In the genomic region with DNA sequence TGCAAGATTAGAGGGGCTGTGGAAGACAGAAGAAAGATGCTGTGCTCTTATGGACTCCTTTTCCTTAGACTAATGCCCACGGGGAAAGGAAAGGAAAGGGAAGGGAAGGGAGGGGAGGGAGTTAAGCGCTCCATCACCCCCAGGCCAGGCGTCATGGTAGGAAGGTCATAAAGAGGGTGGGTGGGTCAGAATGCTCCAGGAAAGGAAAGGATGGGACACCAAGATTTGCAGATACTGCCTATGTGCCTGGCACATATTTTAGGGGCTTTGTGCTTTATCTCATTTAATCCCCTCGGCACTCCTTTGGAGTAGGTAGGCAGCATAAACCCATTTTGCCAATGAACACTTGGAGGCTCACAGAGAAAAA, we compare ENCODE assay signal across 9 cellular contexts.
DNase-seq lines count a peak whose midpoint lies in the region; ATAC-seq and TF ChIP-seq lines count a peak whose summit lies in the region.
"Had no signal": no experiment of that assay in that cellular context is flagged by ENCODE, and none has a peak within 500 bp of the region (broad histone marks: within the 10 kb centered on the region; RNA-seq: fewer than 3 reads in every experiment).

No MANE protein-coding gene starts in this region.

- H3K9ac ChIP-seq in muscle layer of colon (ENCODE audit: low read length): no peak overlapping the region

- no peak overlapping the region for H3K27ac ChIP-seq in muscle layer of colon (ENCODE audit: low read depth, low read length)

- H3K27me3 ChIP-seq in muscle layer of colon (ENCODE audit: control insufficient read depth in 1 of 2, insufficient read depth in 2 of 2, low read length in 2 of 2): no peaks in the 10 kb centered on the region

- DNase-seq in stimulated activated naive CD8-positive, alpha-beta T cell treated with anti-CD3 and anti-CD28 coated beads, Interleukin-15, amount 100 ng/mL, for 72 hours: no peak
- DNase-seq in stimulated activated naive CD8-positive, alpha-beta T cell treated with anti-CD3 and anti-CD28 coated beads, Interleukin-15, Interleukin-2, amounts not matched to agents 100 U/mL and 50 U/mL, for 24 hours: no peak
- DNase-seq in choroid plexus epithelial cell (ENCODE audit: low read depth) (no peak), KG1 (lab: John Stamatoyannopoulos, UW) (no peak), superior temporal gyrus (ENCODE audit: extremely low spot score) (no peak), COLO829 (ENCODE audit: low spot score) (no peak), kidney tubule cell (ENCODE audit: low spot score) (no peak)

- no peak overlapping the region for H3K27ac Mint-ChIP-seq in stimulated activated naive CD8-positive, alpha-beta T cell treated with anti-CD3 and anti-CD28 coated beads, Interleukin-15, amount 100 ng/mL, for 72 hours

- H3K4me3 ChIP-seq in choroid plexus epithelial cell (ENCODE audit: low read depth, low read length) (peak overlapping the region; percentile 54), muscle layer of colon (ENCODE audit: low read depth in 1 of 2, low read length in 2 of 2) (peak overlapping the region; percentile 55 to 59)

- H3K4me3 Mint-ChIP-seq in stimulated activated naive CD8-positive, alpha-beta T cell treated with anti-CD3 and anti-CD28 coated beads, Interleukin-15, amount 100 ng/mL, for 72 hours: peak overlapping the region; percentile 74 to 86

- peaks cover 6% of the 10 kb centered on the region for H3K27me3 Mint-ChIP-seq in stimulated activated naive CD8-positive, alpha-beta T cell treated with anti-CD3 and anti-CD28 coated beads, Interleukin-15, amount 100 ng/mL, for 72 hours
- H3K27me3 Mint-ChIP-seq: activated naive CD8-positive, alpha-beta T cell had no signal

- no peak for TF ChIP-seq CTCF in choroid plexus epithelial cell (conservative IDR thresholded peaks at IDR 0.05; ENCODE audit: low read depth, low read length)

- no peaks in the 10 kb centered on the region for H3K9me3 ChIP-seq in muscle layer of colon (ENCODE audit: low read length)

- no peak for ATAC-seq in stimulated activated naive CD8-positive, alpha-beta T cell treated with anti-CD3 and anti-CD28 coated beads, Interleukin-15, amount 100 ng/mL, for 72 hours
- no peak for ATAC-seq in stimulated activated naive CD8-positive, alpha-beta T cell treated with anti-CD3 and anti-CD28 coated beads, Interleukin-15, Interleukin-2, amounts not matched to agents 100 U/mL and 50 U/mL, for 24 hours

- peaks cover 0 to 8% of the 10 kb centered on the region in 2 donors for H3K9me3 Mint-ChIP-seq in stimulated activated naive CD8-positive, alpha-beta T cell treated with anti-CD3 and anti-CD28 coated beads, Interleukin-15, amount 100 ng/mL, for 72 hours

- H3K4me1 Mint-ChIP-seq in stimulated activated naive CD8-positive, alpha-beta T cell treated with anti-CD3 and anti-CD28 coated beads, Interleukin-15, amount 100 ng/mL, for 72 hours: peaks cover 40% of the 10 kb centered on the region

- H3K4me1 ChIP-seq in muscle layer of colon (ENCODE audit: insufficient read depth, low read length): peaks cover 18% of the 10 kb centered on the region

- no peaks in the 10 kb centered on the region for H3K36me3 ChIP-seq in muscle layer of colon (ENCODE audit: insufficient read depth, low read length)
